Comparison of ENCODE assay signal across 2 cellular contexts in the genomic region with DNA sequence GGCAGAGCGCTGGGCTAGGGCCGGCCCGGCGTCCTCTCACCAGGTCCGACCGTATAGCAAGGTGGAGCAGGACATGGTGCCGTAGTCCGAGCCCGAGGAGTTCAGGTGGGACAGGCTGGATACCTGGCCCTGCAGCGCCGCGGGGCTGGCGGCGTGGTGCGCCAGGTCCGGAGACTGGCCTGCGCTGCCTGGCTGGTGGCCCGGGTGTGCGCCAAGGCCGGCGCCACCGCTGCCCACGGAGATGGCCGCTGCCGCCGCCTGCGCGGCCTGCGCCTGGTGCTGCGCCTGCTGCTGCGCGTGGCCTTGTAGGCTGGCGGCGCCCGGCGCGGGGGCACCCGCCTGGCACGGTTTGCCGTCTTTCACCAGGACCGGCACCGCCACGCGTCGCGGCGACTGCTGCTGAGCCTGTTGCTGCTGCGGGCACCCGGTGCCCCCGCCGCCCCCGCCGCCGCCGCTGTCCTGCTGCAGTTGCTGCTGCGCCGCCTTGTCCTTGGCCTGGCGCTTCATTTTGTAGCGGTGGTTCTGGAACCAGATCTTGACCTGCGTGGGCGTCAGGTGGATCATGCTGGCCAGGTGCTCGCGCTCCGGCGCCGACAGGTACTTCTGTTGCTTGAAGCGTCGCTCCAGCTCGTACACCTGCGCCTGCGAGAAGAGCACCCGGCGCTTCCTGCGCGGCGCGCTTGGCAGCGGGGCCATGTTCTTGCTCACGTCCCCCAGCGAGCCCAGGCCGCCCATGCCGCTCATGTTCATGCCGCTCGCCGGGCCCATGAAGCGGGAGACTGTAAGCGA.
TF ChIP-seq lines count a peak whose summit lies in the region.

No MANE protein-coding gene starts in this region.

TF ChIP-seq in GM23338, 12 proteins besides CTCF, POLR2A, EP300 and RAD21:
- TF ChIP-seq CREB1 (CRISPR knock-in tag; IDR thresholded peaks at IDR 0.05; ENCODE audit: low read depth), result no peak
- peak; percentile 97 for TF ChIP-seq EZH2phosphoT487 (IDR thresholded peaks at IDR 0.05; ENCODE audit: unreplicated experiment)
- TF ChIP-seq, protein P1, sequence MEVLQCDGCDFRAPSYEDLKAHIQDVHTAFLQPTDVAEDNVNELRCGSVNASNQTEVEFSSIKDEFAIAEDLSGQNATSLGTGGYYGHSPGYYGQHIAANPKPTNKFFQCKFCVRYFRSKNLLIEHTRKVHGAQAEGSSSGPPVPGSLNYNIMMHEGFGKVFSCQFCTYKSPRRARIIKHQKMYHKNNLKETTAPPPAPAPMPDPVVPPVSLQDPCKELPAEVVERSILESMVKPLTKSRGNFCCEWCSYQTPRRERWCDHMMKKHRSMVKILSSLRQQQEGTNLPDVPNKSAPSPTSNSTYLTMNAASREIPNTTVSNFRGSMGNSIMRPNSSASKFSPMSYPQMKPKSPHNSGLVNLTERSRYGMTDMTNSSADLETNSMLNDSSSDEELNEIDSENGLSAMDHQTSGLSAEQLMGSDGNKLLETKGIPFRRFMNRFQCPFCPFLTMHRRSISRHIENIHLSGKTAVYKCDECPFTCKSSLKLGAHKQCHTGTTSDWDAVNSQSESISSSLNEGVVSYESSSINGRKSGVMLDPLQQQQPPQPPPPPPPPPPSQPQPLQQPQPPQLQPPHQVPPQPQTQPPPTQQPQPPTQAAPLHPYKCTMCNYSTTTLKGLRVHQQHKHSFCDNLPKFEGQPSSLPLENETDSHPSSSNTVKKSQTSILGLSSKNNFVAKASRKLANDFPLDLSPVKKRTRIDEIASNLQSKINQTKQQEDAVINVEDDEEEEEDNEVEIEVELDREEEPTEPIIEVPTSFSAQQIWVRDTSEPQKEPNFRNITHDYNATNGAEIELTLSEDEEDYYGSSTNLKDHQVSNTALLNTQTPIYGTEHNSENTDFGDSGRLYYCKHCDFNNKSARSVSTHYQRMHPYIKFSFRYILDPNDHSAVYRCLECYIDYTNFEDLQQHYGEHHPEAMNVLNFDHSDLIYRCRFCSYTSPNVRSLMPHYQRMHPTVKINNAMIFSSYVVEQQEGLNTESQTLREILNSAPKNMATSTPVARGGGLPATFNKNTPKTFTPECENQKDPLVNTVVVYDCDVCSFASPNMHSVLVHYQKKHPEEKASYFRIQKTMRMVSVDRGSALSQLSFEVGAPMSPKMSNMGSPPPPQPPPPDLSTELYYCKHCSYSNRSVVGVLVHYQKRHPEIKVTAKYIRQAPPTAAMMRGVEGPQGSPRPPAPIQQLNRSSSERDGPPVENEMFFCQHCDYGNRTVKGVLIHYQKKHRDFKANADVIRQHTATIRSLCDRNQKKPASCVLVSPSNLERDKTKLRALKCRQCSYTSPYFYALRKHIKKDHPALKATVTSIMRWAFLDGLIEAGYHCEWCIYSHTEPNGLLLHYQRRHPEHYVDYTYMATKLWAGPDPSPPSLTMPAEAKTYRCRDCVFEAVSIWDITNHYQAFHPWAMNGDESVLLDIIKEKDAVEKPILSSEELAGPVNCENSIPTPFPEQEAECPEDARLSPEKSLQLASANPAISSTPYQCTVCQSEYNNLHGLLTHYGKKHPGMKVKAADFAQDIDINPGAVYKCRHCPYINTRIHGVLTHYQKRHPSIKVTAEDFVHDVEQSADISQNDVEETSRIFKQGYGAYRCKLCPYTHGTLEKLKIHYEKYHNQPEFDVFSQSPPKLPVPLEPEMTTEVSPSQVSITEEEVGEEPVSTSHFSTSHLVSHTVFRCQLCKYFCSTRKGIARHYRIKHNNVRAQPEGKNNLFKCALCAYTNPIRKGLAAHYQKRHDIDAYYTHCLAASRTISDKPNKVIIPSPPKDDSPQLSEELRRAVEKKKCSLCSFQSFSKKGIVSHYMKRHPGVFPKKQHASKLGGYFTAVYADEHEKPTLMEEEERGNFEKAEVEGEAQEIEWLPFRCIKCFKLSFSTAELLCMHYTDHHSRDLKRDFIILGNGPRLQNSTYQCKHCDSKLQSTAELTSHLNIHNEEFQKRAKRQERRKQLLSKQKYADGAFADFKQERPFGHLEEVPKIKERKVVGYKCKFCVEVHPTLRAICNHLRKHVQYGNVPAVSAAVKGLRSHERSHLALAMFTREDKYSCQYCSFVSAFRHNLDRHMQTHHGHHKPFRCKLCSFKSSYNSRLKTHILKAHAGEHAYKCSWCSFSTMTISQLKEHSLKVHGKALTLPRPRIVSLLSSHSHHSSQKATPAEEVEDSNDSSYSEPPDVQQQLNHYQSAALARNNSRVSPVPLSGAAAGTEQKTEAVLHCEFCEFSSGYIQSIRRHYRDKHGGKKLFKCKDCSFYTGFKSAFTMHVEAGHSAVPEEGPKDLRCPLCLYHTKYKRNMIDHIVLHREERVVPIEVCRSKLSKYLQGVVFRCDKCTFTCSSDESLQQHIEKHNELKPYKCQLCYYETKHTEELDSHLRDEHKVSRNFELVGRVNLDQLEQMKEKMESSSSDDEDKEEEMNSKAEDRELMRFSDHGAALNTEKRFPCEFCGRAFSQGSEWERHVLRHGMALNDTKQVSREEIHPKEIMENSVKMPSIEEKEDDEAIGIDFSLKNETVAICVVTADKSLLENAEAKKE (CRISPR knock-in tag; IDR thresholded peaks at IDR 0.05), result no peak
- peak; percentile 96 for TF ChIP-seq EZH2 (IDR thresholded peaks at IDR 0.05; ENCODE audit: low read depth, unreplicated experiment)
- TF ChIP-seq NANOG (IDR thresholded peaks at IDR 0.05; ENCODE audit: borderline replicate concordance), result no peak
- TF ChIP-seq, protein P2, sequence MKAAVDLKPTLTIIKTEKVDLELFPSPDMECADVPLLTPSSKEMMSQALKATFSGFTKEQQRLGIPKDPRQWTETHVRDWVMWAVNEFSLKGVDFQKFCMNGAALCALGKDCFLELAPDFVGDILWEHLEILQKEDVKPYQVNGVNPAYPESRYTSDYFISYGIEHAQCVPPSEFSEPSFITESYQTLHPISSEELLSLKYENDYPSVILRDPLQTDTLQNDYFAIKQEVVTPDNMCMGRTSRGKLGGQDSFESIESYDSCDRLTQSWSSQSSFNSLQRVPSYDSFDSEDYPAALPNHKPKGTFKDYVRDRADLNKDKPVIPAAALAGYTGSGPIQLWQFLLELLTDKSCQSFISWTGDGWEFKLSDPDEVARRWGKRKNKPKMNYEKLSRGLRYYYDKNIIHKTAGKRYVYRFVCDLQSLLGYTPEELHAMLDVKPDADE (IDR thresholded peaks at IDR 0.05), result no peak
- no peak for TF ChIP-seq JUNB (IDR thresholded peaks at IDR 0.05; ENCODE audit: unreplicated experiment)
- 0 out of 2 replicates have a peak, but pooled peaks have one; percentile 12 for TF ChIP-seq POLR2AphosphoS5 (IDR thresholded peaks at IDR 0.05; ENCODE audit: low read depth)
TF ChIP-seq in GM23338: peak in this region for 3.

TF ChIP-seq in H1, 55 proteins besides CTCF, POLR2A, EP300 and RAD21:
- TF ChIP-seq EZH2 (IDR thresholded peaks at IDR 0.05; ENCODE audit: low read depth, low read length, severe bottlenecking) (peak; percentile 90), RBBP5 (IDR thresholded peaks at IDR 0.05; ENCODE audit: borderline replicate concordance, low read depth, low read length) (no peak), BACH1 (IDR thresholded peaks at IDR 0.05; ENCODE audit: low read length) (peak; percentile 24; the same call in 1 of the 2 replicates), TBP (IDR thresholded peaks at IDR 0.05; ENCODE audit: low read depth, low read length) (0 out of 2 replicates have a peak, but pooled peaks have one; percentile 20), SUZ12 (IDR thresholded peaks at IDR 0.05; ENCODE audit: low read length) (peak; percentile 93), HDAC2 (IDR thresholded peaks at IDR 0.05; ENCODE audit: borderline replicate concordance in 1 of 2, low read depth in 2 of 2, low read length in 2 of 2) (no peak)
